Comparison of ENCODE assay signal across 32 cellular contexts in genomic region chr13:108375772-108376171, GRCh38.
"Had no signal": no experiment of that assay in that cellular context is flagged by ENCODE, and none has a peak within 500 bp of the region (broad histone marks: within the 10 kb centered on the region; RNA-seq: fewer than 3 reads in every experiment).

No MANE protein-coding gene starts in this region.

- H3K27ac ChIP-seq: adrenal gland, ascending aorta, body of pancreas, brain microvascular endothelial cell, breast epithelium, cardiac muscle cell had no signal

- H3K4me3 ChIP-seq: adrenal gland, ascending aorta, body of pancreas, breast epithelium, cardiac muscle cell had no signal

- DNase-seq: activated effector memory CD4-positive, alpha-beta T cell treated with anti-CD3 and anti-CD28 coated beads, Interleukin-2, amount 50 U/mL, for 16 hours; activated effector memory CD4-positive, alpha-beta T cell treated with Interleukin-2 at 50 U/mL for 16 hours; activated gamma-delta T cell; activated gamma-delta T cell treated with Interleukin-2 at 50 U/mL for 16 hours; activated naive CD4-positive, alpha-beta T cell; activated naive CD4-positive, alpha-beta T cell treated with anti-CD3 and anti-CD28 coated beads for 36 hours; activated naive CD4-positive, alpha-beta T cell treated with anti-CD3 and anti-CD28 coated beads, Interleukin-2, amount 10 ng/mL, durations not matched to agents 7 days and 5 days; activated naive CD4-positive, alpha-beta T cell treated with anti-CD3 and anti-CD28 coated beads, Interleukin-2, amount 50 U/mL, for 16 hours; activated naive CD4-positive, alpha-beta T cell treated with Interleukin-2 at 50 U/mL for 16 hours; activated naive CD8-positive, alpha-beta T cell treated with anti-CD3 and anti-CD28 coated beads for 36 hours; activated naive CD8-positive, alpha-beta T cell treated with anti-CD3 and anti-CD28 coated beads, Interleukin-2, amount 10 ng/mL, durations not matched to agents 7 days and 5 days; activated naive CD8-positive, alpha-beta T cell treated with anti-CD3 and anti-CD28 coated beads, Interleukin-2, amount 50 U/mL, for 24 hours; activated T-cell treated with anti-CD3 and anti-CD28 coated beads, Interleukin-2, amount 50 U/mL, for 4 hours; activated T-cell treated with anti-CD3 and anti-CD28 coated beads, Interleukin-2, amount 50 U/mL, for 48 hours; activated T-cell treated with anti-CD3 and anti-CD28 coated beads, Interleukin-2, amount 50 U/mL, for 72 hours; adrenal gland; amniotic stem cell; amygdala; anterior cingulate cortex; aorta; body of pancreas; brain microvascular endothelial cell; caudate nucleus; central memory CD4-positive, alpha-beta T cell; cerebellar nuclear complex had no signal

- H3K4me1 ChIP-seq: adrenal gland, ascending aorta, body of pancreas, breast epithelium had no signal

- H3K9me3 ChIP-seq: adrenal gland, ascending aorta, body of pancreas had no signal

- H3K27me3 ChIP-seq: adrenal gland, ascending aorta, body of pancreas, brain microvascular endothelial cell, breast epithelium, cardiac muscle cell had no signal

- ATAC-seq: activated naive CD4-positive, alpha-beta T cell treated with anti-CD3 and anti-CD28 coated beads, Interleukin-2, amount 50 U/mL, for 72 hours; activated naive CD8-positive, alpha-beta T cell treated with anti-CD3 and anti-CD28 coated beads, Interleukin-2, amount 50 U/mL, for 24 hours; activated T-cell treated with anti-CD3 and anti-CD28 coated beads, Interleukin-2, amount 50 U/mL, for 4 hours; activated T-cell treated with anti-CD3 and anti-CD28 coated beads, Interleukin-2, amount 50 U/mL, for 72 hours; activated T-helper 17 cell treated with anti-CD3 and anti-CD28 coated beads, Interleukin-2, amount 50 U/mL, for 72 hours; body of pancreas had no signal

- FAIRE-seq: astrocyte, bronchial epithelial cell had no signal

- H3K36me3 ChIP-seq: adrenal gland, ascending aorta, brain microvascular endothelial cell, breast epithelium, cardiac muscle cell had no signal
